In genomic region chr1:23424171-23424959, GRCh38 we compare ENCODE assay signal across 1 cellular context.
A peak's percentile ranks its signal among the peaks of the same experiment; 100 is the strongest.
TF ChIP-seq lines count a peak whose summit lies in the region.

Gene TCEA3 (minus strand): TSS chr1:23424748. CDS start chr1:23424633, 115 bp downstream.

TF ChIP-seq in HepG2, 621 proteins besides CTCF, POLR2A, EP300 and RAD21 (continued from another document and continues in another):
- TF ChIP-seq CBX2 (IDR thresholded peaks at IDR 0.05; ENCODE audit: low read depth, low read length), result no peak
- TF ChIP-seq CBX2 (CRISPR knock-in tag; IDR thresholded peaks at IDR 0.05; ENCODE audit: low read depth), result no peak
- no peak for TF ChIP-seq GPN1 (CRISPR knock-in tag; IDR thresholded peaks at IDR 0.05; ENCODE audit: borderline replicate concordance)
- no peak; the same call in 1 of the 2 replicates for TF ChIP-seq ZMYM4 (CRISPR knock-in tag; IDR thresholded peaks at IDR 0.05)
- TF ChIP-seq ZNF232 (CRISPR knock-in tag; IDR thresholded peaks at IDR 0.05; ENCODE audit: borderline replicate concordance), result no peak
- no peak for TF ChIP-seq RFX5 (IDR thresholded peaks at IDR 0.05; ENCODE audit: low read depth, low read length)
- no peak for TF ChIP-seq SRSF4 (IDR thresholded peaks at IDR 0.05; ENCODE audit: low read depth, low read length, poor library complexity, severe bottlenecking)
- peak; percentile 85 for TF ChIP-seq HNRNPK (IDR thresholded peaks at IDR 0.05; ENCODE audit: low read depth, low read length, poor library complexity, severe bottlenecking)
- peak; percentile 84; the same call in 1 of the 2 replicates for TF ChIP-seq TMF1 (CRISPR knock-in tag; IDR thresholded peaks at IDR 0.05; ENCODE audit: low read depth)
- TF ChIP-seq PITX1 (CRISPR knock-in tag; IDR thresholded peaks at IDR 0.05), result 0 out of 2 replicates have a peak, but pooled peaks have one; percentile 20
- TF ChIP-seq HES4 (CRISPR knock-in tag; IDR thresholded peaks at IDR 0.05; ENCODE audit: borderline replicate concordance), result peak; percentile 77
- TF ChIP-seq TBL1XR1 (IDR thresholded peaks at IDR 0.05; ENCODE audit: borderline replicate concordance, low read length, partially characterized antibody), result no peak
- no peak for TF ChIP-seq PAF1 (CRISPR knock-in tag; IDR thresholded peaks at IDR 0.05)
- TF ChIP-seq HOXA3 (CRISPR knock-in tag; IDR thresholded peaks at IDR 0.05), result no peak
- peak; percentile 6; the same call in 1 of the 2 replicates for TF ChIP-seq ZFP91 (CRISPR knock-in tag; IDR thresholded peaks at IDR 0.05; ENCODE audit: borderline replicate concordance)
- TF ChIP-seq TAF1 (CRISPR knock-in tag; IDR thresholded peaks at IDR 0.05), result peak; percentile 71; the same call in 1 of the 2 replicates
- no peak for TF ChIP-seq BCLAF1 (IDR thresholded peaks at IDR 0.05)
- no peak for TF ChIP-seq ZNF616 (CRISPR knock-in tag; IDR thresholded peaks at IDR 0.05; ENCODE audit: low read depth)
- TF ChIP-seq ZNF230 (CRISPR knock-in tag; IDR thresholded peaks at IDR 0.05), result 0 out of 2 replicates have a peak, but pooled peaks have one; percentile 51
- TF ChIP-seq ZBTB3 (CRISPR knock-in tag; IDR thresholded peaks at IDR 0.05; ENCODE audit: borderline replicate concordance, low read depth), result no peak
- peak; percentile 75 for TF ChIP-seq MED13 (CRISPR knock-in tag; IDR thresholded peaks at IDR 0.05)
- TF ChIP-seq ZNF7 (CRISPR knock-in tag; IDR thresholded peaks at IDR 0.05), result no peak
- TF ChIP-seq ZNF878 (CRISPR knock-in tag; IDR thresholded peaks at IDR 0.05), result no peak
- TF ChIP-seq KLF9 (CRISPR knock-in tag; IDR thresholded peaks at IDR 0.05; ENCODE audit: low read depth), result no peak
- TF ChIP-seq ZNF468 (CRISPR knock-in tag; IDR thresholded peaks at IDR 0.05), result peak; percentile 32; the same call in 1 of the 2 replicates
- no peak for TF ChIP-seq MLLT10 (CRISPR knock-in tag; IDR thresholded peaks at IDR 0.05)
- no peak for TF ChIP-seq ETV5 (CRISPR knock-in tag; IDR thresholded peaks at IDR 0.05; ENCODE audit: borderline replicate concordance)
- TF ChIP-seq SP1 (IDR thresholded peaks at IDR 0.05), result no peak
- TF ChIP-seq SP1 (CRISPR knock-in tag; IDR thresholded peaks at IDR 0.05), result no peak
- 0 out of 2 replicates have a peak, but pooled peaks have one; percentile 43 for TF ChIP-seq ZBTB2 (CRISPR knock-in tag; IDR thresholded peaks at IDR 0.05; ENCODE audit: low read depth)
- TF ChIP-seq SNAPC2 (CRISPR knock-in tag; IDR thresholded peaks at IDR 0.05), result 0 out of 2 replicates have a peak, but pooled peaks have one; percentile 34
- no peak for TF ChIP-seq PHF5A (CRISPR knock-in tag; IDR thresholded peaks at IDR 0.05; ENCODE audit: low read depth, unreplicated experiment)
- peak; percentile 52 for TF ChIP-seq ZFY (CRISPR knock-in tag; IDR thresholded peaks at IDR 0.05)
- TF ChIP-seq RELA (CRISPR knock-in tag; IDR thresholded peaks at IDR 0.05), result no peak
- no peak; the same call in 1 of the 2 replicates for TF ChIP-seq ZNF263 (CRISPR knock-in tag; IDR thresholded peaks at IDR 0.05)
- no peak for TF ChIP-seq SYNCRIP (IDR thresholded peaks at IDR 0.05; ENCODE audit: insufficient read depth, low read depth, low read length)
- TF ChIP-seq NR2C2 (CRISPR knock-in tag; IDR thresholded peaks at IDR 0.05; ENCODE audit: borderline replicate concordance), result no peak; the same call in 1 of the 2 replicates
- TF ChIP-seq MTERF4 (CRISPR knock-in tag; IDR thresholded peaks at IDR 0.05), result no peak
- TF ChIP-seq SKIL (CRISPR knock-in tag; IDR thresholded peaks at IDR 0.05; ENCODE audit: borderline replicate concordance), result peak; percentile 58; the same call in 1 of the 2 replicates
- TF ChIP-seq DBP (CRISPR knock-in tag; IDR thresholded peaks at IDR 0.05; ENCODE audit: not compliant biosample characterization), result no peak
- TF ChIP-seq THRA (CRISPR knock-in tag; IDR thresholded peaks at IDR 0.05; ENCODE audit: borderline replicate concordance), result no peak
- TF ChIP-seq FOXO1 (CRISPR knock-in tag; IDR thresholded peaks at IDR 0.05), result no peak
- no peak for TF ChIP-seq MTA3 (CRISPR knock-in tag; IDR thresholded peaks at IDR 0.05)
- no peak for TF ChIP-seq ZBTB20 (CRISPR knock-in tag; IDR thresholded peaks at IDR 0.05; ENCODE audit: borderline replicate concordance, low read depth)
- TF ChIP-seq ZEB1 (IDR thresholded peaks at IDR 0.05; ENCODE audit: insufficient replicate concordance, low read depth), result no peak
- no peak for TF ChIP-seq ZNF253 (CRISPR knock-in tag; IDR thresholded peaks at IDR 0.05; ENCODE audit: borderline replicate concordance)
- TF ChIP-seq SMAD3 (CRISPR knock-in tag; IDR thresholded peaks at IDR 0.05), result no peak
- TF ChIP-seq HOMEZ (CRISPR knock-in tag; IDR thresholded peaks at IDR 0.05; ENCODE audit: low read depth), result no peak
- TF ChIP-seq HINFP (CRISPR knock-in tag; IDR thresholded peaks at IDR 0.05; ENCODE audit: low read depth), result no peak
- peak; percentile 29; the same call in 1 of the 2 replicates for TF ChIP-seq NRL (CRISPR knock-in tag; IDR thresholded peaks at IDR 0.05; ENCODE audit: borderline replicate concordance)
- no peak for TF ChIP-seq USF2 (IDR thresholded peaks at IDR 0.05; ENCODE audit: low read depth, low read length)
- TF ChIP-seq USF2 (CRISPR knock-in tag; IDR thresholded peaks at IDR 0.05; ENCODE audit: borderline replicate concordance), result no peak
- no peak for TF ChIP-seq ZFP41 (CRISPR knock-in tag; IDR thresholded peaks at IDR 0.05; ENCODE audit: borderline replicate concordance)
- no peak for TF ChIP-seq POGZ (CRISPR knock-in tag; IDR thresholded peaks at IDR 0.05)
